19 cellular contexts compared by ENCODE assay signal in genomic region chr1:19367584-19368041, GRCh38. TPM values are rescaled to one million over a fixed set of nuclear protein-coding genes. Genes with fewer than 3 reads are reported as not detected.
DNase-seq lines count a peak whose midpoint lies in the region; ATAC-seq, FAIRE-seq and TF ChIP-seq lines count a peak whose summit lies in the region.
"Had no signal": no experiment of that assay in that cellular context is flagged by ENCODE, and none has a peak within 500 bp of the region (broad histone marks: within the 10 kb centered on the region; RNA-seq: fewer than 3 reads in every experiment).

No MANE protein-coding gene starts in this region.

- TF ChIP-seq CTCF in bronchial epithelial cell (IDR thresholded peaks at IDR 0.05; ENCODE audit: insufficient read depth, low read length, severe bottlenecking): no peak

- FAIRE-seq in bronchial epithelial cell (lab: Jason Lieb, UNC): no peak
- FAIRE-seq: GM18507 had no signal

- peaks cover 39% of the 10 kb centered on the region for H3K4me1 ChIP-seq in thymus (ENCODE audit: control insufficient read depth, insufficient read depth, low read length)

- H3K27me3 ChIP-seq in bronchial epithelial cell (ENCODE audit: control insufficient read depth, insufficient read depth, low read length) (no peaks in the 10 kb centered on the region), thymus (ENCODE audit: control insufficient read depth, insufficient read depth) (no peaks in the 10 kb centered on the region)
- H3K27me3 ChIP-seq: BLaER1, neutrophil, Peyer's patch had no signal

- H3K36me3 ChIP-seq in bronchial epithelial cell (ENCODE audit: control insufficient read depth, insufficient read depth, low read length) (no peaks in the 10 kb centered on the region), thymus (ENCODE audit: control insufficient read depth, insufficient read depth) (peaks cover 24% of the 10 kb centered on the region)

- no peak overlapping the region for H3K4me3 ChIP-seq in bronchial epithelial cell (ENCODE audit: low read depth, low read length)
- H3K4me3 ChIP-seq in thymus (ENCODE audit: low read length): no peak overlapping the region
- H3K4me3 ChIP-seq: BLaER1, Peyer's patch had no signal

- ATAC-seq in left colon: peak; percentile 44
- ATAC-seq: right cardiac atrium had no signal

- 29% methylated on average over 13 of the region's 13 CpGs for WGBS in thymus

- H3K9me3 ChIP-seq in thymus (ENCODE audit: control insufficient read depth): no peaks in the 10 kb centered on the region
- H3K9me3 ChIP-seq: BLaER1, neutrophil, Peyer's patch had no signal

- peak; percentile 70 for DNase-seq in NCI-H2196 treated with DMSO at 0.1 percent for 48 hours (lab: John Stamatoyannopoulos, UW; ENCODE audit: unreplicated experiment)
- DNase-seq in bronchial epithelial cell (ENCODE audit: low read depth): peak; percentile 75
- DNase-seq in left colon: no peak
- no peak for DNase-seq in NCI-H2227 (lab: John Stamatoyannopoulos, UW; ENCODE audit: unreplicated experiment)
- DNase-seq in NCI-H2081 (lab: John Stamatoyannopoulos, UW): no peak
- DNase-seq in GF-D8 (lab: John Stamatoyannopoulos, UW): no peak
- DNase-seq: activated CD4-positive, alpha-beta T cell treated with anti-CD3 and anti-CD28 coated beads, Interleukin-2, amount 50 U/mL, for 48 hours; DMS153; glutamatergic neuron; H9; immature natural killer cell; NCI-H146; NCI-H510A treated with DMSO at 0.1 percent for 48 hours; Peyer's patch had no signal

- H3K27ac ChIP-seq in thymus (ENCODE audit: low read depth): peak overlapping the region; percentile 68
- H3K27ac ChIP-seq: BLaER1, neutrophil, Peyer's patch had no signal

- intact Hi-C loops in left colon (cut with DNase I, micrococcal nuclease): no loop called here

RNA-seq across cellular contexts. Expression of gene SLC66A1, which starts 55.5 kb away (rescaled TPM):
- total RNA-seq in bronchial epithelial cell: 23.9 and 26.6 TPM in 2 replicates
- 10 to 100 TPM; 13.7 to 16.1 TPM for total RNA-seq in left colon
- 10.8 TPM for polyA plus RNA-seq in thymus

RNA-seq across cellular contexts. Expression of gene AKR7A2, which starts 55.7 kb away (rescaled TPM):
- total RNA-seq in bronchial epithelial cell: 45.2 and 54.8 TPM in 2 replicates
- 100 to 1,000 TPM in 1 of 2 donors, 10 to 100 TPM in 1; 98.7 to 104 TPM for total RNA-seq in left colon
- 24.8 TPM for polyA plus RNA-seq in thymus

Comparison
In these comparisons a context has a peak if more than half of its experiments do, and no peak if none do; other contexts are left out.
1. DNase-seq: peak in NCI-H2196 treated with DMSO at 0.1 percent for 48 hours (single experiment) and bronchial epithelial cell (single experiment); none in left colon (0 of 2), NCI-H2227 (single experiment), NCI-H2081 (0 of 2) and GF-D8 (single experiment).